ENCODE assay signal across 8 cellular contexts in genomic region chr1:16666502-16667421, GRCh38. TPM values are rescaled to one million over a fixed set of nuclear protein-coding genes. Genes with fewer than 3 reads are reported as not detected.
A peak's percentile ranks its signal among the peaks of the same experiment; 100 is the strongest.
DNase-seq lines count a peak whose midpoint lies in the region; ATAC-seq and TF ChIP-seq lines count a peak whose summit lies in the region.
"Not testable (repeated sequence)": the region's sequence is repeated elsewhere in the genome, so short reads cannot be mapped to it uniquely, and the experiment has no call there.

Gene RNU1-3 (minus strand): TSS chr1:16666948.

- H3K27ac Mint-ChIP-seq in CD4-positive, CD25-positive, alpha-beta regulatory T cell; activated naive CD8-positive, alpha-beta T cell treated with anti-CD3 and anti-CD28 coated beads, Interleukin-2, amount 50 U/mL, for 24 hours: not testable (repeated sequence)

- not testable (repeated sequence) for H3K27me3 ChIP-seq in CD4-positive, CD25-positive, alpha-beta regulatory T cell (ENCODE audit: control insufficient read depth, insufficient read depth, low read length); Panc1 (ENCODE audit: control insufficient read depth, insufficient read depth, low read length); heart left ventricle

- H3K4me3 Mint-ChIP-seq in CD4-positive, CD25-positive, alpha-beta regulatory T cell; activated naive CD8-positive, alpha-beta T cell treated with anti-CD3 and anti-CD28 coated beads, Interleukin-2, amount 50 U/mL, for 24 hours: not testable (repeated sequence)

- not testable (repeated sequence) for H3K4me1 ChIP-seq in CD4-positive, CD25-positive, alpha-beta regulatory T cell (ENCODE audit: control insufficient read depth, insufficient read depth, low read length, poor library complexity, severe bottlenecking); Panc1 (ENCODE audit: control insufficient read depth, insufficient read depth, low read length); heart left ventricle

- ATAC-seq in CD4-positive, CD25-positive, alpha-beta regulatory T cell (ENCODE audit: low read depth in 2 of 2) = peak; percentile 91 to 97
- ATAC-seq in GM19043 (IDR thresholded peaks at IDR 0.05; ENCODE audit: low read depth, unreplicated experiment) = peak; percentile 86
- ATAC-seq in GM21825 (IDR thresholded peaks at IDR 0.05; ENCODE audit: unreplicated experiment) = peak; percentile 85
- peak; percentile 94 for ATAC-seq in HG03095 (IDR thresholded peaks at IDR 0.05; ENCODE audit: unreplicated experiment)
- peak; percentile 100 for ATAC-seq in Panc1
- ATAC-seq in activated naive CD8-positive, alpha-beta T cell treated with anti-CD3 and anti-CD28 coated beads, Interleukin-2, amount 50 U/mL, for 24 hours = peak; percentile 98
- ATAC-seq in heart left ventricle = peak; percentile 82 to 99 (median 96)
- peak; percentile 84 for ATAC-seq in omental fat pad (ENCODE audit: low FRiP score)

- H3K4me3 ChIP-seq in CD4-positive, CD25-positive, alpha-beta regulatory T cell (ENCODE audit: low read depth, low read length); Panc1 (ENCODE audit: low read depth in 2 of 2, low read length in 2 of 2); heart left ventricle: not testable (repeated sequence)

- not testable (repeated sequence) for TF ChIP-seq CTCF in Panc1 (IDR thresholded peaks at IDR 0.05); heart left ventricle (IDR thresholded peaks at IDR 0.05); omental fat pad (IDR thresholded peaks at IDR 0.05)

- H3K4me1 Mint-ChIP-seq in CD4-positive, CD25-positive, alpha-beta regulatory T cell; activated naive CD8-positive, alpha-beta T cell treated with anti-CD3 and anti-CD28 coated beads, Interleukin-2, amount 50 U/mL, for 24 hours: not testable (repeated sequence)

- BruUV-seq in Panc1 (replicated peaks; lab: Mats Ljungman, UMichigan) = TSS peak; percentile 100

- not testable (repeated sequence) for TF ChIP-seq POLR2A in heart left ventricle (IDR thresholded peaks at IDR 0.05)

- H3K36me3 Mint-ChIP-seq in CD4-positive, CD25-positive, alpha-beta regulatory T cell; activated naive CD8-positive, alpha-beta T cell treated with anti-CD3 and anti-CD28 coated beads, Interleukin-2, amount 50 U/mL, for 24 hours (ENCODE audit: low read depth): not testable (repeated sequence)

- not testable (repeated sequence) for H3K27ac ChIP-seq in CD4-positive, CD25-positive, alpha-beta regulatory T cell (ENCODE audit: insufficient read depth, low read length, poor library complexity, severe bottlenecking); Panc1 (ENCODE audit: low read length); heart left ventricle

- H3K27me3 Mint-ChIP-seq in CD4-positive, CD25-positive, alpha-beta regulatory T cell; activated naive CD8-positive, alpha-beta T cell treated with anti-CD3 and anti-CD28 coated beads, Interleukin-2, amount 50 U/mL, for 24 hours: not testable (repeated sequence)

- DNase-seq in CD4-positive, CD25-positive, alpha-beta regulatory T cell; Panc1 (ENCODE audit: low read depth, low spot score); activated naive CD8-positive, alpha-beta T cell treated with anti-CD3 and anti-CD28 coated beads, Interleukin-2, amount 50 U/mL, for 24 hours; heart left ventricle; omental fat pad (ENCODE audit: low spot score): not testable (repeated sequence)

- CTCF ChIA-PET in Panc1 (lab: Charles Lee) = not testable (repeated sequence)

- not testable (repeated sequence) for H3K9me3 Mint-ChIP-seq in CD4-positive, CD25-positive, alpha-beta regulatory T cell; activated naive CD8-positive, alpha-beta T cell treated with anti-CD3 and anti-CD28 coated beads, Interleukin-2, amount 50 U/mL, for 24 hours

- not testable (repeated sequence) for H3K9me3 ChIP-seq in CD4-positive, CD25-positive, alpha-beta regulatory T cell (ENCODE audit: control insufficient read depth in 2 of 2, low read length in 2 of 2); Panc1 (ENCODE audit: control insufficient read depth, insufficient read depth, low read depth, low read length); heart left ventricle

- intact Hi-C loops in Panc1 (cut with micrococcal nuclease; ENCODE audit: unreplicated experiment); heart left ventricle (cut with DNase I): not testable (repeated sequence)

- in situ Hi-C loops in Panc1 (cut with HindIII; ENCODE audit: low pct_unique_long_range_greater_than_20kb, low sequenced_read_pairs) = not testable (repeated sequence)

- no CpG with 5 or more reads among the region's 46 CpGs for WGBS in heart left ventricle, 4 donors

- not testable (repeated sequence) for H3K36me3 ChIP-seq in CD4-positive, CD25-positive, alpha-beta regulatory T cell (ENCODE audit: control insufficient read depth, insufficient read depth, low read length); Panc1 (ENCODE audit: control insufficient read depth, insufficient read depth, low read length); heart left ventricle

- POLR2A ChIA-PET in Panc1 (lab: Charles Lee) = not testable (repeated sequence)

RNA-seq across cellular contexts. Expression of gene RNU1-3, which starts in this region (rescaled TPM):
- total RNA-seq in CD4-positive, CD25-positive, alpha-beta regulatory T cell = 3,278 TPM
- 10 to 100 TPM in 1 of 4 donors, not detected in 3; 23.7 TPM for polyA plus RNA-seq in CD4-positive, CD25-positive, alpha-beta regulatory T cell
- total RNA-seq in Panc1 (2021; ENCODE audit: unreplicated experiment) (1,290 TPM), heart left ventricle (1,000 to 10,000 TPM in 6 of 9 donors, 100 to 1,000 TPM in 1, not detected in 2; 364 to 3,776 (median 2,470) TPM), omental fat pad (under 1 TPM; under 0.01 TPM)
- polyA plus RNA-seq in Panc1 (2012; ENCODE audit: insufficient read length) = 2.5 TPM
- polyA plus RNA-seq in heart left ventricle = not detected

Comparison
In these comparisons a context has a peak if more than half of its experiments do, and no peak if none do; other contexts are left out.
1. RNA of gene RNU1-3 (polyA plus RNA-seq): 23.7 TPM in CD4-positive, CD25-positive, alpha-beta regulatory T cell; not detected in heart left ventricle; every median in the first group is over 10 times any median in the second.
2. Peak in ATAC-seq in omental fat pad; RNA of the gene not detected or under 1 TPM.
3. Peak in every context shown above with its lines, with median percentiles within 50 percentile points of each other: ATAC-seq.